1 cellular context compared by ENCODE assay signal in genomic region chr5:66170196-66170919, GRCh38.
TF ChIP-seq lines count a peak whose summit lies in the region.

No MANE protein-coding gene starts in this region.

TF ChIP-seq in HepG2, 621 proteins besides CTCF, POLR2A, EP300 and RAD21 (continued from another document):
- TF ChIP-seq PRDM4 (CRISPR knock-in tag; IDR thresholded peaks at IDR 0.05; ENCODE audit: borderline replicate concordance) (no peak), TRIM24 (CRISPR knock-in tag; IDR thresholded peaks at IDR 0.05) (no peak), NFKB2 (CRISPR knock-in tag; IDR thresholded peaks at IDR 0.05; ENCODE audit: borderline replicate concordance) (no peak), ZNF883 (CRISPR knock-in tag; IDR thresholded peaks at IDR 0.05; ENCODE audit: not compliant biosample characterization) (no peak), PAWR (CRISPR knock-in tag; IDR thresholded peaks at IDR 0.05; ENCODE audit: borderline replicate concordance) (no peak), EEA1 (CRISPR knock-in tag; IDR thresholded peaks at IDR 0.05; ENCODE audit: borderline replicate concordance) (no peak), NFYC (CRISPR knock-in tag; IDR thresholded peaks at IDR 0.05) (no peak), ZNF747 (CRISPR knock-in tag; IDR thresholded peaks at IDR 0.05; ENCODE audit: borderline replicate concordance) (no peak)
